9 cellular contexts compared by ENCODE assay signal in genomic region chr11:35862666-35863065, GRCh38.
"Had no signal": no experiment of that assay in that cellular context is flagged by ENCODE, and none has a peak within 500 bp of the region (broad histone marks: within the 10 kb centered on the region; RNA-seq: fewer than 3 reads in every experiment).

No MANE protein-coding gene starts in this region.

- H3K27ac ChIP-seq: GM23248, HL-60 had no signal

- H3K9me3 ChIP-seq: HAP-1 had no signal

- H3K36me3 ChIP-seq: HAP-1 had no signal

- H3K27ac Mint-ChIP-seq: HFFc6, IgD-negative memory B cell had no signal

- H3K4me1 ChIP-seq: HAP-1 had no signal

- H3K4me1 Mint-ChIP-seq: IgD-negative memory B cell had no signal

- H3K4me3 ChIP-seq: GM23248, HAP-1 had no signal

- H3K4me3 Mint-ChIP-seq: HFFc6, IgD-negative memory B cell had no signal

- DNase-seq: GM23248, GOT3, H7, HFFc6 had no signal

- ATAC-seq: HCT116, HepG2 had no signal
